Comparison of ENCODE assay signal across 21 cellular contexts in genomic region chr19:32322541-32322940, GRCh38.
"Had no signal": no experiment of that assay in that cellular context is flagged by ENCODE, and none has a peak within 500 bp of the region (broad histone marks: within the 10 kb centered on the region; RNA-seq: fewer than 3 reads in every experiment).

No MANE protein-coding gene starts in this region.

- H3K4me3 Mint-ChIP-seq: activated naive CD4-positive, alpha-beta T cell treated with anti-CD3 and anti-CD28 coated beads, Interleukin-2, amount 50 U/mL, for 24 hours; brain; dendritic cell treated with granulocyte-macrophage colony-stimulating factor and Interleukin-4, amounts not matched to agents 40 ng/mL and 50 ng/mL, for 4 days; effector memory CD8-positive, alpha-beta T cell; immature natural killer cell; natural killer cell treated with Interleukin-12 subunit alpha and Interleukin-12 subunit beta and Interleukin-15 and Interleukin-18, amount 100 ng/mL, for 72 hours; stimulated activated naive CD8-positive, alpha-beta T cell treated with anti-CD3 and anti-CD28 coated beads, Interleukin-15, amount 100 ng/mL, for 72 hours had no signal

- H3K9me3 Mint-ChIP-seq: activated naive CD4-positive, alpha-beta T cell treated with anti-CD3 and anti-CD28 coated beads, Interleukin-2, amount 50 U/mL, for 24 hours; activated T-helper 2 cell treated with anti-CD3 and anti-CD28 coated beads, Interferon-gamma antibody, Interleukin-2, Interleukin-4, amounts not matched to agents 10 μg/mL and 5 μg/mL and 100 μg/mL, durations not matched to agents 14 hours and 24 hours and 36 hours; brain; dendritic cell treated with granulocyte-macrophage colony-stimulating factor and Interleukin-4, amounts not matched to agents 40 ng/mL and 50 ng/mL, for 4 days; effector memory CD8-positive, alpha-beta T cell; natural killer cell treated with Interleukin-12 subunit alpha and Interleukin-12 subunit beta and Interleukin-15 and Interleukin-18, amount 100 ng/mL, for 72 hours; stimulated activated naive CD8-positive, alpha-beta T cell treated with anti-CD3 and anti-CD28 coated beads, Interleukin-15, amount 100 ng/mL, for 72 hours had no signal

- H3K4me1 ChIP-seq: esophagus muscularis mucosa, psoas muscle, sigmoid colon, testis, uterus had no signal

- H3K9me3 ChIP-seq: esophagus muscularis mucosa, psoas muscle, sigmoid colon, testis, uterus had no signal

- H3K27ac Mint-ChIP-seq: activated naive CD4-positive, alpha-beta T cell treated with anti-CD3 and anti-CD28 coated beads, Interleukin-2, amount 50 U/mL, for 24 hours; activated T-helper 2 cell treated with anti-CD3 and anti-CD28 coated beads, Interferon-gamma antibody, Interleukin-2, Interleukin-4, amounts not matched to agents 10 μg/mL and 5 μg/mL and 100 μg/mL, durations not matched to agents 14 hours and 24 hours and 36 hours; dendritic cell treated with granulocyte-macrophage colony-stimulating factor and Interleukin-4, amounts not matched to agents 40 ng/mL and 50 ng/mL, for 4 days; effector memory CD8-positive, alpha-beta T cell; immature natural killer cell; natural killer cell treated with Interleukin-12 subunit alpha and Interleukin-12 subunit beta and Interleukin-15 and Interleukin-18, amount 100 ng/mL, for 72 hours; stimulated activated naive CD8-positive, alpha-beta T cell treated with anti-CD3 and anti-CD28 coated beads, Interleukin-15, amount 100 ng/mL, for 72 hours had no signal

- ATAC-seq: effector memory CD8-positive, alpha-beta T cell; natural killer cell treated with Interleukin-12 subunit alpha and Interleukin-12 subunit beta and Interleukin-15 and Interleukin-18, amount 100 ng/mL, for 72 hours; psoas muscle; stimulated activated naive CD8-positive, alpha-beta T cell treated with anti-CD3 and anti-CD28 coated beads, Interleukin-15, amount 100 ng/mL, for 72 hours had no signal

- H3K4me3 ChIP-seq: esophagus muscularis mucosa, psoas muscle, sigmoid colon, testis, uterus had no signal

- DNase-seq: activated CD4-positive, alpha-beta T cell treated with anti-CD3 and anti-CD28 coated beads for 4 hours; activated T-cell treated with anti-CD3 and anti-CD28 coated beads for 4 hours; amygdala; cerebellar nuclear complex; effector memory CD8-positive, alpha-beta T cell; foreskin fibroblast; immature natural killer cell; occipital lobe; psoas muscle; sigmoid colon; stimulated activated CD4-positive, alpha-beta T cell treated with anti-CD3 and anti-CD28 coated beads, Interleukin-4, amount 100 ng/mL, for 1 hour; stimulated activated CD8-positive, alpha-beta memory T cell treated with anti-CD3 and anti-CD28 coated beads, Interleukin-4, amount 100 ng/mL, for 48 hours; stimulated activated naive CD8-positive, alpha-beta T cell treated with anti-CD3 and anti-CD28 coated beads, Interleukin-15, amount 100 ng/mL, for 72 hours; testis; uterus had no signal

- H3K27ac ChIP-seq: esophagus muscularis mucosa, psoas muscle, sigmoid colon, testis, uterus had no signal

- H3K36me3 ChIP-seq: esophagus muscularis mucosa, sigmoid colon, uterus had no signal

- H3K4me1 Mint-ChIP-seq: activated naive CD4-positive, alpha-beta T cell treated with anti-CD3 and anti-CD28 coated beads, Interleukin-2, amount 50 U/mL, for 24 hours; immature natural killer cell; stimulated activated naive CD8-positive, alpha-beta T cell treated with anti-CD3 and anti-CD28 coated beads, Interleukin-15, amount 100 ng/mL, for 72 hours had no signal

- H3K36me3 Mint-ChIP-seq: activated naive CD4-positive, alpha-beta T cell treated with anti-CD3 and anti-CD28 coated beads, Interleukin-2, amount 50 U/mL, for 24 hours; brain; immature natural killer cell; natural killer cell treated with Interleukin-12 subunit alpha and Interleukin-12 subunit beta and Interleukin-15 and Interleukin-18, amount 100 ng/mL, for 72 hours had no signal

- H3K27me3 ChIP-seq: sigmoid colon, testis had no signal
